Comparison of ENCODE assay signal across 35 cellular contexts in the genomic region with DNA sequence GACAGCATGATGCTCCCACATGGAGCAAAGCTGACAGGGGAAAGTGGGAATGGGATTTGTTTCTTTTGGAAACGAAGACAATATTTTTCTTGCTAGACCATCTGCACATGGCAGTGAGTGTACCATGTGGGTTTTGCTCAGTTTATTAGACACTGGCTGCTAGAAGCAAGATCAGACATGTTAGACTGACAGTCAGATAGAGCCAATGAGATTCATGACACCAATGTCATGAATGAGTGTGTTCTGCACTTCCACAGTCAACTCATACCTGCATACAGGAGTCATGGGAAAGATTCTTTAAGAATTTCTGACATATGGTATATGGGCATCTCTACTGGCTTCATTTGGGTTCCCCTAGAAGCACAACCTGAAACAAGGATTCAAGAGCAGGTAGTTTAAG. TPM values are rescaled to one million over a fixed set of nuclear protein-coding genes. Genes with fewer than 3 reads are reported as not detected.
"Had no signal": no experiment of that assay in that cellular context is flagged by ENCODE, and none has a peak within 500 bp of the region (broad histone marks: within the 10 kb centered on the region; RNA-seq: fewer than 3 reads in every experiment).

No MANE protein-coding gene starts in this region.

- H3K36me3 ChIP-seq: brain microvascular endothelial cell, cardiac muscle cell, colonic mucosa, esophagus muscularis mucosa, gastroesophageal sphincter, heart right ventricle had no signal

- DNase-seq: activated CD4-positive, alpha-beta T cell treated with anti-CD3 and anti-CD28 coated beads for 4 hours; activated CD4-positive, alpha-beta T cell treated with anti-CD3 and anti-CD28 coated beads, Interleukin-2, amount 10 ng/mL, durations not matched to agents 7 days and 5 days; activated CD4-positive, alpha-beta T cell treated with anti-CD3 and anti-CD28 coated beads, Interleukin-2, amount 50 U/mL, for 48 hours; activated CD4-positive, CD25-positive, alpha-beta regulatory T cell; activated CD4-positive, CD25-positive, alpha-beta regulatory T cell treated with anti-CD3 and anti-CD28 coated beads, Interleukin-2, amount 50 U/mL, for 72 hours; activated CD8-positive, alpha-beta memory T cell treated with anti-CD3 and anti-CD28 coated beads for 24 hours; activated CD8-positive, alpha-beta T cell treated with anti-CD3 and anti-CD28 coated beads for 36 hours; activated effector memory CD4-positive, alpha-beta T cell treated with Interleukin-2 at 50 U/mL for 16 hours; activated gamma-delta T cell treated with Interleukin-2 at 50 U/mL for 16 hours; activated naive CD4-positive, alpha-beta T cell treated with anti-CD3 and anti-CD28 coated beads, Interleukin-2, amount 50 U/mL, for 16 hours; activated naive CD4-positive, alpha-beta T cell treated with Interleukin-2 at 50 U/mL for 16 hours; activated T-cell treated with anti-CD3 and anti-CD28 coated beads, Interleukin-2, amount 50 U/mL, for 4 hours; amniotic stem cell; anterior cingulate cortex; brain microvascular endothelial cell; central memory CD4-positive, alpha-beta T cell; cerebellar nuclear complex; colonic mucosa; effector CD8-positive, alpha-beta T cell; erythroblast; foreskin melanocyte; heart right ventricle; T-helper 1 cell; T-helper 17 cell; T1000 had no signal

- H3K27ac ChIP-seq: brain microvascular endothelial cell, cardiac muscle cell, colonic mucosa, esophagus muscularis mucosa, gastroesophageal sphincter, heart right ventricle, hepatocyte had no signal

- H3K9me3 ChIP-seq: colonic mucosa, esophagus muscularis mucosa, gastroesophageal sphincter, heart right ventricle had no signal

- H3K4me1 ChIP-seq: colonic mucosa had no signal

- FAIRE-seq: astrocyte, endometrium, endothelial cell of umbilical vein had no signal

- H3K4me3 ChIP-seq: cardiac muscle cell, colonic mucosa, esophagus muscularis mucosa, gastroesophageal sphincter, heart right ventricle, hepatocyte had no signal

- ATAC-seq: activated CD8-positive, alpha-beta T cell treated with anti-CD3 and anti-CD28 coated beads for 36 hours; activated T-cell treated with anti-CD3 and anti-CD28 coated beads, Interleukin-2, amount 50 U/mL, for 4 hours; activated T-helper 17 cell treated with anti-CD3 and anti-CD28 coated beads, Interleukin-2, amount 50 U/mL, for 72 hours; gastroesophageal sphincter; heart right ventricle; T-helper 17 cell had no signal

RNA-seq across cellular contexts. Expression of a gene that starts 3.6 kb away (rescaled TPM):
- total RNA-seq: activated CD4-positive, alpha-beta T cell treated with anti-CD3 and anti-CD28 coated beads, Interleukin-2, amount 10 ng/mL, durations not matched to agents 7 days and 5 days; activated CD8-positive, alpha-beta T cell treated with anti-CD3 and anti-CD28 coated beads for 36 hours; activated T-cell treated with anti-CD3 and anti-CD28 coated beads, Interleukin-2, amount 50 U/mL, for 4 hours; activated T-helper 17 cell treated with anti-CD3 and anti-CD28 coated beads, Interleukin-2, amount 50 U/mL, for 72 hours; dermis microvascular lymphatic vessel endothelial cell; endothelial cell of umbilical vein; glomerular endothelial cell; T-helper 17 cell had no signal
- polyA plus RNA-seq: endothelial cell of umbilical vein had no signal
